ENCODE assay signal across 25 cellular contexts in genomic region chr7:22864301-22864700, GRCh38. TPM values are rescaled to one million over a fixed set of nuclear protein-coding genes. Genes with fewer than 3 reads are reported as not detected.
DNase-seq lines count a peak whose midpoint lies in the region; ATAC-seq, FAIRE-seq and TF ChIP-seq lines count a peak whose summit lies in the region.
"Had no signal": no experiment of that assay in that cellular context is flagged by ENCODE, and none has a peak within 500 bp of the region (broad histone marks: within the 10 kb centered on the region; RNA-seq: fewer than 3 reads in every experiment).

No MANE protein-coding gene starts in this region.

- no peak for TF ChIP-seq RAD21 in HepG2 (CRISPR knock-in tag; IDR thresholded peaks at IDR 0.05)

- H3K9me3 ChIP-seq in HepG2 (ENCODE audit: low read length) (no peaks in the 10 kb centered on the region), right lobe of liver (no peaks in the 10 kb centered on the region), RWPE2 (ENCODE audit: severe bottlenecking) (no peaks in the 10 kb centered on the region), left lung (no peaks in the 10 kb centered on the region)
- H3K9me3 ChIP-seq: mucosa of descending colon, tibial artery had no signal

- TF ChIP-seq POLR2A in HepG2 (IDR thresholded peaks at IDR 0.05; ENCODE audit: insufficient read depth in 1 of 2, low read depth in 2 of 2, low read length in 2 of 2): no peak
- TF ChIP-seq POLR2A in right lobe of liver (IDR thresholded peaks at IDR 0.05): no peak

- H3K79me2 ChIP-seq in HepG2 (ENCODE audit: insufficient read depth, low read length): no peaks in the 10 kb centered on the region

- H3K27ac ChIP-seq in HepG2 (ENCODE audit: extremely low read length, insufficient read depth, low read length) (no peak overlapping the region), right lobe of liver (no peak overlapping the region), RWPE2 (ENCODE audit: poor library complexity, severe bottlenecking) (peak overlapping the region; percentile 97), left lung (no peak overlapping the region)

- intact Hi-C loops in HepG2 (cut with micrococcal nuclease; ENCODE audit: unreplicated experiment): loop anchor here (10.0 kb wide), 1 partner anchor 300 kb away; no protein-coding TSS in a partner anchor
- intact Hi-C loops in right lobe of liver (cut with DNase I): no loop called here
- intact Hi-C loops in left lung (cut with DNase I): no loop called here

- H3K4me3 ChIP-seq in HepG2 (replicated peaks in 1 of 3; ENCODE audit: insufficient read depth in 1 of 3, low read depth in 2 of 3, low read length in 3 of 3): no peak overlapping the region
- H3K4me3 ChIP-seq in right lobe of liver: no peak overlapping the region
- no peak overlapping the region for H3K4me3 ChIP-seq in RWPE2 (ENCODE audit: severe bottlenecking)
- no peak overlapping the region for H3K4me3 ChIP-seq in left lung
- H3K4me3 ChIP-seq: mucosa of descending colon, tibial artery had no signal

- no peak for DNase-seq in HepG2 (ENCODE audit: low spot score)
- no peak for DNase-seq in right lobe of liver
- DNase-seq in RWPE2 (ENCODE audit: low spot score): no peak
- DNase-seq in fibroblast of gingiva (ENCODE audit: low read depth): peak; percentile 32
- DNase-seq in COLO829 (ENCODE audit: low spot score): no peak
- no peak for DNase-seq in NCI-H345 treated with DMSO at 0.1 percent for 48 hours (lab: John Stamatoyannopoulos, UW; ENCODE audit: unreplicated experiment)
- no peak for DNase-seq in left lung
- no peak for DNase-seq in NCI-H1436 (lab: John Stamatoyannopoulos, UW)
- DNase-seq: activated CD4-positive, alpha-beta T cell treated with anti-CD3 and anti-CD28 coated beads for 4 hours; activated CD8-positive, alpha-beta memory T cell treated with anti-CD3 and anti-CD28 coated beads, Interleukin-2, amount 50 U/mL, for 48 hours; activated gamma-delta T cell treated with Interleukin-2 at 50 U/mL for 16 hours; CD8-positive, alpha-beta memory T cell; head of caudate nucleus; mucosa of descending colon; NCI-H1417; NCI-H526; posterior cingulate gyrus; small intestine; stimulated activated CD4-positive, alpha-beta T cell treated with anti-CD3 and anti-CD28 coated beads, Interleukin-2, amount 100 ng/mL, for 48 hours; stimulated activated naive CD8-positive, alpha-beta T cell treated with anti-CD3 and anti-CD28 coated beads, Interleukin-15, Interleukin-2, amounts not matched to agents 100 U/mL and 50 U/mL, for 24 hours; SW 1271; tibial artery had no signal

- POLR2A ChIA-PET in HepG2 (lab: Yijun Ruan, JAX): interaction anchor here (1.0 kb wide), 1 partner anchor 12 kb away, joined by 3 read pairs; no protein-coding TSS in a partner anchor

- WGBS in HepG2 (ENCODE audit: low lambda C conversion rate): 81% methylated on average over 1 of the region's 1 CpG
- WGBS in right lobe of liver (ENCODE audit: insufficient coverage, low coverage, low lambda C conversion rate, missing lambda C conversion rate): 100% methylated on average over 1 of the region's 1 CpG

- TF ChIP-seq EP300 in HepG2 (IDR thresholded peaks at IDR 0.05; ENCODE audit: low read depth in 2 of 2, low read length in 2 of 2) (no peak), HepG2 (CRISPR knock-in tag; IDR thresholded peaks at IDR 0.05; ENCODE audit: borderline replicate concordance) (no peak)

- H3K27me3 ChIP-seq in HepG2 (ENCODE audit: control insufficient read depth in 1 of 2, insufficient read depth in 2 of 2, low read length in 2 of 2) (no peaks in the 10 kb centered on the region), right lobe of liver (no peaks in the 10 kb centered on the region), RWPE2 (ENCODE audit: insufficient read depth, poor library complexity, severe bottlenecking) (no peaks in the 10 kb centered on the region), left lung (no peaks in the 10 kb centered on the region)
- H3K27me3 ChIP-seq: tibial artery had no signal

- ATAC-seq in HepG2 (no peak), right lobe of liver (no peak), RWPE2 (ENCODE audit: low read depth) (no peak; the same call in 2 of the 3 replicates), left lung (no peak)
- ATAC-seq: HCT116; mucosa of descending colon; Right ventricle myocardium inferior; stimulated activated naive CD8-positive, alpha-beta T cell treated with anti-CD3 and anti-CD28 coated beads, Interleukin-15, Interleukin-2, amounts not matched to agents 100 U/mL and 50 U/mL, for 24 hours had no signal

- CTCF ChIA-PET in HepG2 (lab: Yijun Ruan, JAX; ENCODE audit: low intra/inter-chr PET ratio, low total read pairs): no interaction called here

- no peak overlapping the region for H2AFZ ChIP-seq in HepG2 (ENCODE audit: low read length)

- H3K36me3 ChIP-seq in HepG2 (replicated peaks in 1 of 2; ENCODE audit: control insufficient read depth in 1 of 2, insufficient read depth in 2 of 2, low read length in 2 of 2) (no peaks in the 10 kb centered on the region; a peak in 1 of 5 replicates), right lobe of liver (no peaks in the 10 kb centered on the region), RWPE2 (ENCODE audit: low read depth) (peaks cover 39% of the 10 kb centered on the region), left lung (no peaks in the 10 kb centered on the region)

- no peak overlapping the region for H3K9ac ChIP-seq in HepG2 (ENCODE audit: insufficient read depth, low read depth, low read length)

- peaks cover 34% of the 10 kb centered on the region for H3K4me1 ChIP-seq in HepG2 (ENCODE audit: insufficient read depth, low read length)
- H3K4me1 ChIP-seq in right lobe of liver: peaks cover 0 to 34% (median 5%) of the 10 kb centered on the region in 4 donors
- H3K4me1 ChIP-seq in RWPE2 (ENCODE audit: insufficient read depth, poor library complexity, severe bottlenecking): peaks cover 17% of the 10 kb centered on the region
- H3K4me1 ChIP-seq in left lung: peaks cover 1 to 3% of the 10 kb centered on the region in 2 donors

- in situ Hi-C loops in HepG2 (cut with HindIII; ENCODE audit: extremely low pct_ligation_motif_present, low pct_unique_long_range_greater_than_20kb): no loop called here

- FAIRE-seq in HepG2 (lab: Jason Lieb, UNC): no peak
- FAIRE-seq: HTR-8/SVneo, small intestine had no signal

- no TSS peak for BruUV-seq in HepG2 (replicated peaks; lab: Mats Ljungman, UMichigan)

- H3K4me2 ChIP-seq in HepG2 (ENCODE audit: low read depth, low read length): no peak overlapping the region

- H4K20me1 ChIP-seq in HepG2 (ENCODE audit: insufficient read depth, low read length): no peaks in the 10 kb centered on the region

- TF ChIP-seq CTCF in HepG2 (CRISPR knock-in tag; IDR thresholded peaks at IDR 0.05) (no peak), right lobe of liver (IDR thresholded peaks at IDR 0.05) (no peak), RWPE2 (IDR thresholded peaks at IDR 0.05; ENCODE audit: poor library complexity, severe bottlenecking) (no peak), left lung (IDR thresholded peaks at IDR 0.05) (no peak)

TF ChIP-seq in HepG2, 621 proteins besides CTCF, POLR2A, EP300 and RAD21:
- TF ChIP-seq ZSCAN22 (CRISPR knock-in tag; IDR thresholded peaks at IDR 0.05): no peak
- TF ChIP-seq POLR2G (IDR thresholded peaks at IDR 0.05; ENCODE audit: low read depth, low read length): peak; percentile 24; the same call in 1 of the 2 replicates
- TF ChIP-seq MXD3 (CRISPR knock-in tag; IDR thresholded peaks at IDR 0.05): no peak
- TF ChIP-seq HIVEP1 (CRISPR knock-in tag; IDR thresholded peaks at IDR 0.05): no peak
- TF ChIP-seq ZNF580 (CRISPR knock-in tag; IDR thresholded peaks at IDR 0.05; ENCODE audit: borderline replicate concordance, low read depth): no peak
- no peak for TF ChIP-seq HOXA9 (CRISPR knock-in tag; IDR thresholded peaks at IDR 0.05; ENCODE audit: borderline replicate concordance)
- TF ChIP-seq CREB1 (IDR thresholded peaks at IDR 0.05): no peak
- no peak for TF ChIP-seq CREB1 (CRISPR knock-in tag; IDR thresholded peaks at IDR 0.05)
TF ChIP-seq in HepG2: peak in this region for 1.

RNA-seq across cellular contexts. Expression of gene TOMM7, which starts 41.7 kb away (rescaled TPM):
- total RNA-seq in HepG2 (2016; rRNA removed; fragmentation: Illumina TruSeq; extraction: Trizol): 251 and 352 TPM in 2 replicates
- total RNA-seq in HepG2 (2016; cell fraction: cytosol; rRNA removed; fragmentation: Illumina TruSeq; extraction: Trizol; ENCODE audit: low read depth): 240 and 298 TPM in 2 replicates
- 254 and 324 TPM in 2 replicates for total RNA-seq in HepG2 (2016; cell fraction: insoluble cytoplasmic fraction; rRNA removed; fragmentation: Illumina TruSeq; extraction: Trizol)
- total RNA-seq in HepG2 (2016; cell fraction: membrane; rRNA removed; fragmentation: Illumina TruSeq; extraction: Trizol): 330 and 358 TPM in 2 replicates
- 87.9 and 93.9 TPM in 2 replicates for total RNA-seq in HepG2 (2016; cell fraction: nucleus; rRNA removed; fragmentation: Illumina TruSeq; extraction: Trizol)
- polyA plus RNA-seq in HepG2 (2011; rRNA removed): 328 and 369 TPM in 2 replicates
- polyA plus RNA-seq in HepG2 (2011; cell fraction: cytosol; rRNA removed): 127 and 129 TPM in 2 replicates
- 34.6 and 47.7 TPM in 2 replicates for polyA plus RNA-seq in HepG2 (2011; cell fraction: nucleus; rRNA removed)
- 309 and 319 TPM in 2 replicates for polyA plus RNA-seq in HepG2 (2012)
- 336 and 479 TPM in 2 replicates for polyA plus RNA-seq in HepG2 (2016; cell fraction: cytosol; fragmentation: Illumina TruSeq; extraction: Trizol; ENCODE audit: low read depth)
- polyA plus RNA-seq in HepG2 (2016; cell fraction: insoluble cytoplasmic fraction; fragmentation: Illumina TruSeq; extraction: Trizol; ENCODE audit: low read depth): 318 and 360 TPM in 2 replicates
- polyA plus RNA-seq in HepG2 (2016; cell fraction: membrane; fragmentation: Illumina TruSeq; extraction: Trizol; ENCODE audit: low read depth): 372 and 511 TPM in 2 replicates
- polyA plus RNA-seq in HepG2 (2016; cell fraction: nucleus; fragmentation: Illumina TruSeq; extraction: Trizol; ENCODE audit: insufficient read depth, low read depth): 176 and 184 TPM in 2 replicates
- polyA minus RNA-seq in HepG2 (2011; rRNA and poly(A)+ RNA removed; ENCODE audit: low replicate concordance): 115 and 385 TPM in 2 replicates
- polyA minus RNA-seq in HepG2 (2011; cell fraction: cytosol; rRNA and poly(A)+ RNA removed): 16.5 and 34.8 TPM in 2 replicates
- 30.5 and 32.2 TPM in 2 replicates for polyA minus RNA-seq in HepG2 (2011; cell fraction: nucleus; rRNA and poly(A)+ RNA removed)
- total RNA-seq in right lobe of liver: 100 to 1,000 TPM in 3 of 6 experiments, 10 to 100 TPM in 3; 25.9 to 180 (median 102) TPM
- total RNA-seq in left lung: 100 to 1,000 TPM; 234 to 278 TPM
